ENCODE assay signal across 21 cellular contexts in the genomic region with DNA sequence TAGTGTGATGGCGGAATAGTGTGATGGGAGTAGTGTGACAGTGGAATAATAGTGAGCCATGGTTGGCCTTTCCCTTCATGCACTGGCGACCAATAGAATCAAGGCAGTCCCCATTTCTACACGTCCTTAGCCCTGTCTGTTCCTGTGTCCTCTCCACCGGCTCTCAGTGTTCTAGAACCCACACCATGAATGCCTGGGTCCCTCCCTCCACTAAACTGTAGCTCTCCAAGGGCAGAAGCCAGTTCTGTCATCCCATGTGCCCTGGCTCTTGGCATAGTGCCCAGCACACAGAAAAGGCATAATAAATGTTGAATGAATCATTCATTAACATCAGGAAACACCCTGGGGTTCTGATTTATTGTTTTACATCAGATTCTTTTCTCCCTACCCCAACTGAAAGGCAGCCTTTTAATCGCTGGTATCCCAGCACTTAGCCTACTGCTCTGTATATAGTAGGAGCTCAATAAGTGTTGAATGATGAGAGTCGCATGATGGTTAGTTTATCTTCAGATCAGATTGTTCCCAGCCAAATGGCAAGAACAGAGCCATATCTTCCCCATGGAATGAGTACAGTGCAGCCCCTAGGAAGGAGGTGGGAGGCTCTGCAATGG.
DNase-seq lines count a peak whose midpoint lies in the region; ATAC-seq and TF ChIP-seq lines count a peak whose summit lies in the region.
"Had no signal": no experiment of that assay in that cellular context is flagged by ENCODE, and none has a peak within 500 bp of the region (broad histone marks: within the 10 kb centered on the region; RNA-seq: fewer than 3 reads in every experiment).

No MANE protein-coding gene starts in this region.

- no peak overlapping the region for H3K4me2 ChIP-seq in DND-41 (ENCODE audit: insufficient read depth, low read length)

- peaks cover 4% of the 10 kb centered on the region for H3K9me3 ChIP-seq in DND-41 (ENCODE audit: insufficient read depth, low read length, severe bottlenecking)
- no peaks in the 10 kb centered on the region for H3K9me3 ChIP-seq in sigmoid colon
- H3K9me3 ChIP-seq: body of pancreas, esophagus muscularis mucosa, neutrophil, right lobe of liver, upper lobe of right lung had no signal

- H3K9me3 Mint-ChIP-seq in activated CD4-positive, alpha-beta memory T cell treated with anti-CD3 and anti-CD28 coated beads for 36 hours, result peaks cover 3% of the 10 kb centered on the region
- H3K9me3 Mint-ChIP-seq: CD8-positive, alpha-beta T cell had no signal

- H4K20me1 ChIP-seq in DND-41 (ENCODE audit: insufficient read depth, low read length), result no peaks in the 10 kb centered on the region

- no peak for TF ChIP-seq CTCF in DND-41 (IDR thresholded peaks at IDR 0.05; ENCODE audit: borderline replicate concordance, extremely low read depth, low read length, poor library complexity, severe bottlenecking)
- TF ChIP-seq CTCF in foreskin fibroblast (IDR thresholded peaks at IDR 0.05; ENCODE audit: low read depth, low read length), result no peak
- TF ChIP-seq CTCF in sigmoid colon (IDR thresholded peaks at IDR 0.05), result no peak

- intact Hi-C loops in activated CD4-positive, alpha-beta memory T cell treated with anti-CD3 and anti-CD28 coated beads for 36 hours (cut with micrococcal nuclease), result no loop called here
- intact Hi-C loops in sigmoid colon (cut with DNase I), result no loop called here

- H3K4me3 Mint-ChIP-seq in activated CD4-positive, alpha-beta memory T cell treated with anti-CD3 and anti-CD28 coated beads for 36 hours, result no peak overlapping the region
- H3K4me3 Mint-ChIP-seq: CD8-positive, alpha-beta T cell; H9 had no signal

- TF ChIP-seq POLR2A in sigmoid colon (IDR thresholded peaks at IDR 0.05), result no peak

- DNase-seq in NCI-H345 (lab: John Stamatoyannopoulos, UW), result peak; percentile 20
- DNase-seq in NCI-H345 treated with DMSO at 0.1 percent for 48 hours (lab: John Stamatoyannopoulos, UW; ENCODE audit: unreplicated experiment), result no peak
- no peak for DNase-seq in DND-41
- peak; percentile 20 for DNase-seq in activated CD4-positive, alpha-beta memory T cell treated with anti-CD3 and anti-CD28 coated beads for 36 hours
- peak; percentile 19 to 57 for DNase-seq in foreskin fibroblast
- DNase-seq in sigmoid colon, result no peak
- DNase-seq: activated effector memory CD4-positive, alpha-beta T cell treated with Interleukin-2 at 50 U/mL for 16 hours; body of pancreas; CD8-positive, alpha-beta T cell; H9; kidney; NCI-H1048; NK-92 treated with Interleukin-12 subunit alpha and Interleukin-12 subunit beta, amount 100 ng/mL, for 24 hours; right lobe of liver; stimulated activated CD8-positive, alpha-beta memory T cell treated with anti-CD3 and anti-CD28 coated beads, Interleukin-4, amount 100 ng/mL, for 48 hours; upper lobe of right lung had no signal

- H3K27ac Mint-ChIP-seq in activated CD4-positive, alpha-beta memory T cell treated with anti-CD3 and anti-CD28 coated beads for 36 hours, result no peak overlapping the region
- H3K27ac Mint-ChIP-seq: CD8-positive, alpha-beta T cell; H9 had no signal

- H3K4me1 Mint-ChIP-seq in activated CD4-positive, alpha-beta memory T cell treated with anti-CD3 and anti-CD28 coated beads for 36 hours (ENCODE audit: low read depth), result no peaks in the 10 kb centered on the region

- H3K36me3 ChIP-seq in DND-41 (ENCODE audit: insufficient read depth, low read length) (no peaks in the 10 kb centered on the region), sigmoid colon (no peaks in the 10 kb centered on the region)
- H3K36me3 ChIP-seq: esophagus muscularis mucosa, neutrophil, right lobe of liver, upper lobe of right lung had no signal

- H3K9ac ChIP-seq in DND-41 (ENCODE audit: low read depth, low read length), result no peak overlapping the region

- no peak overlapping the region for H3K4me3 ChIP-seq in DND-41 (ENCODE audit: low read depth in 1 of 2, low read length in 2 of 2)
- no peak overlapping the region for H3K4me3 ChIP-seq in foreskin fibroblast (ENCODE audit: low read depth in 1 of 2, low read length in 2 of 2)
- H3K4me3 ChIP-seq in sigmoid colon, result no peak overlapping the region
- H3K4me3 ChIP-seq: body of pancreas, esophagus muscularis mucosa, right lobe of liver, upper lobe of right lung had no signal

- no peaks in the 10 kb centered on the region for H3K79me2 ChIP-seq in DND-41 (ENCODE audit: insufficient read depth, low read length)

- no peak for TF ChIP-seq EP300 in sigmoid colon (IDR thresholded peaks at IDR 0.05)

- POLR2A ChIA-PET in activated CD4-positive, alpha-beta memory T cell treated with anti-CD3 and anti-CD28 coated beads for 36 hours (lab: Charles Lee), result no interaction called here

- no peaks in the 10 kb centered on the region for H3K36me3 Mint-ChIP-seq in activated CD4-positive, alpha-beta memory T cell treated with anti-CD3 and anti-CD28 coated beads for 36 hours
- H3K36me3 Mint-ChIP-seq: CD8-positive, alpha-beta T cell had no signal

- CTCF ChIA-PET in activated CD4-positive, alpha-beta memory T cell treated with anti-CD3 and anti-CD28 coated beads for 36 hours (lab: Charles Lee), result no interaction called here

- no peak overlapping the region for H2AFZ ChIP-seq in DND-41 (ENCODE audit: low read depth, low read length)

- H3K27me3 Mint-ChIP-seq in activated CD4-positive, alpha-beta memory T cell treated with anti-CD3 and anti-CD28 coated beads for 36 hours, result no peaks in the 10 kb centered on the region

- H3K27me3 ChIP-seq in DND-41 (ENCODE audit: insufficient read depth, low read length, poor library complexity), result no peaks in the 10 kb centered on the region
- H3K27me3 ChIP-seq in sigmoid colon, result no peaks in the 10 kb centered on the region
- H3K27me3 ChIP-seq: body of pancreas, esophagus muscularis mucosa, neutrophil, right lobe of liver, upper lobe of right lung had no signal

- ATAC-seq in DND-41 (ENCODE audit: insufficient read depth, low read depth) (0 out of 3 replicates have a peak, but pooled peaks have one; percentile 12), HG02610 (IDR thresholded peaks at IDR 0.05; ENCODE audit: unreplicated experiment) (no peak), GM18858 (IDR thresholded peaks at IDR 0.05; ENCODE audit: unreplicated experiment) (no peak)
- ATAC-seq: CD8-positive, alpha-beta T cell; Right ventricle myocardium inferior had no signal

- H3K4me1 ChIP-seq in DND-41 (ENCODE audit: insufficient read depth, low read length) (no peaks in the 10 kb centered on the region), sigmoid colon (no peaks in the 10 kb centered on the region)
- H3K4me1 ChIP-seq: body of pancreas, esophagus muscularis mucosa, right lobe of liver, upper lobe of right lung had no signal

- no peak overlapping the region for H3K27ac ChIP-seq in DND-41 (ENCODE audit: low read length)
- no peak overlapping the region for H3K27ac ChIP-seq in sigmoid colon
- H3K27ac ChIP-seq: body of pancreas, esophagus muscularis mucosa, neutrophil, right lobe of liver, upper lobe of right lung had no signal

- WGBS in sigmoid colon, 2 donors, result 61 to 79% methylated on average over 6 of the region's 6 CpGs

Comparison
In these comparisons a context has a peak if more than half of its experiments do, and no peak if none do; other contexts are left out.
1. DNase-seq: peak in NCI-H345 (single experiment), activated CD4-positive, alpha-beta memory T cell treated with anti-CD3 and anti-CD28 coated beads for 36 hours (single experiment) and foreskin fibroblast (2 of 2); none in NCI-H345 treated with DMSO at 0.1 percent for 48 hours (single experiment), DND-41 (single experiment) and sigmoid colon (single experiment).